Comparison of ENCODE assay signal across 27 cellular contexts in genomic region chr4:108215055-108215454, GRCh38. TPM values are rescaled to one million over a fixed set of nuclear protein-coding genes. Genes with fewer than 3 reads are reported as not detected.
DNase-seq lines count a peak whose midpoint lies in the region; ATAC-seq and TF ChIP-seq lines count a peak whose summit lies in the region.
"Had no signal": no experiment of that assay in that cellular context is flagged by ENCODE, and none has a peak within 500 bp of the region (broad histone marks: within the 10 kb centered on the region; RNA-seq: fewer than 3 reads in every experiment).

No MANE protein-coding gene starts in this region.

- H3K27ac ChIP-seq in MM.1S (ENCODE audit: low read length) (no peak overlapping the region), colonic mucosa (no peak overlapping the region), right lobe of liver (no peak overlapping the region), WERI-Rb-1 (no peak overlapping the region), ovary (no peak overlapping the region)
- no peak overlapping the region for H3K27ac ChIP-seq in naive thymus-derived CD4-positive, alpha-beta T cell (ENCODE audit: low read depth, low read length)
- H3K27ac ChIP-seq: PC-9, SJSA1 had no signal

- no peak overlapping the region for H3K4me2 ChIP-seq in MM.1S (ENCODE audit: low read depth, low read length)
- H3K4me2 ChIP-seq: GM23338, PC-9 had no signal

- no peaks in the 10 kb centered on the region for H3K9me3 Mint-ChIP-seq in Caco-2 (ENCODE audit: unreplicated experiment)
- peaks cover 0 to 6% (median 0%) of the 10 kb centered on the region in 11 donors for H3K9me3 Mint-ChIP-seq in naive thymus-derived CD4-positive, alpha-beta T cell
- H3K9me3 Mint-ChIP-seq: GM23338 had no signal

- no peaks in the 10 kb centered on the region for H3K79me2 ChIP-seq in MM.1S (ENCODE audit: low read length)

- H3K36me3 ChIP-seq in Caco-2 (ENCODE audit: control insufficient read depth, insufficient read depth, low read length) (no peaks in the 10 kb centered on the region), MM.1S (replicated peaks; ENCODE audit: insufficient read depth, low read length) (no peaks in the 10 kb centered on the region), colonic mucosa (no peaks in the 10 kb centered on the region), right lobe of liver (no peaks in the 10 kb centered on the region), WERI-Rb-1 (no peaks in the 10 kb centered on the region), ovary (no peaks in the 10 kb centered on the region)
- peaks cover 0 to 4% (median 0%) of the 10 kb centered on the region in 3 experiments for H3K36me3 ChIP-seq in naive thymus-derived CD4-positive, alpha-beta T cell (ENCODE audit: control insufficient read depth in 2 of 3, insufficient read depth in 3 of 3, low read length in 3 of 3)
- H3K36me3 ChIP-seq: SJSA1 had no signal

- no peaks in the 10 kb centered on the region for H4K20me1 ChIP-seq in MM.1S (ENCODE audit: insufficient read depth, low read length)

- TF ChIP-seq POLR2A in right lobe of liver (IDR thresholded peaks at IDR 0.05) (no peak), ovary (IDR thresholded peaks at IDR 0.05) (no peak)

- no TSS peak for BruUV-seq in Caco-2 (replicated peaks; lab: Mats Ljungman, UMichigan)

- H3K4me1 Mint-ChIP-seq in Caco-2 (ENCODE audit: low read depth, unreplicated experiment): peaks cover 12% of the 10 kb centered on the region
- peaks cover 3 to 46% (median 37%) of the 10 kb centered on the region in 7 donors for H3K4me1 Mint-ChIP-seq in naive thymus-derived CD4-positive, alpha-beta T cell
- H3K4me1 Mint-ChIP-seq: IgD-negative memory B cell had no signal

- H2AFZ ChIP-seq in MM.1S (ENCODE audit: low read length): 0 out of 2 replicates have a peak overlapping the region, but pooled peaks have one; percentile 22
- H2AFZ ChIP-seq: GM23338, PC-9 had no signal

- no peak overlapping the region for H3K4me3 Mint-ChIP-seq in Caco-2 (ENCODE audit: unreplicated experiment)
- H3K4me3 Mint-ChIP-seq in naive thymus-derived CD4-positive, alpha-beta T cell: no peak overlapping the region
- H3K4me3 Mint-ChIP-seq: GM23338, H9, IgD-negative memory B cell, T-cell had no signal

- POLR2A ChIA-PET in Caco-2 (lab: Charles Lee): no interaction called here
- POLR2A ChIA-PET in naive thymus-derived CD4-positive, alpha-beta T cell (lab: Charles Lee): interaction anchor here (1.7 kb wide), 1 partner anchor 10 kb away, joined by 5 read pairs; no protein-coding TSS in a partner anchor

- TF ChIP-seq EP300 in ovary (IDR thresholded peaks at IDR 0.05): no peak

- H3K36me3 Mint-ChIP-seq in Caco-2 (ENCODE audit: insufficient read depth, unreplicated experiment): no peaks in the 10 kb centered on the region
- H3K36me3 Mint-ChIP-seq in naive thymus-derived CD4-positive, alpha-beta T cell: peaks cover 6 to 41% (median 16%) of the 10 kb centered on the region in 5 donors
- H3K36me3 Mint-ChIP-seq: IgD-negative memory B cell had no signal

- no peaks in the 10 kb centered on the region for H3K27me3 ChIP-seq in Caco-2 (replicated peaks; ENCODE audit: control insufficient read depth, insufficient read depth, low read length)
- no peaks in the 10 kb centered on the region for H3K27me3 ChIP-seq in MM.1S (replicated peaks; ENCODE audit: insufficient read depth, low read length)
- no peaks in the 10 kb centered on the region for H3K27me3 ChIP-seq in colonic mucosa
- no peaks in the 10 kb centered on the region for H3K27me3 ChIP-seq in right lobe of liver
- H3K27me3 ChIP-seq in naive thymus-derived CD4-positive, alpha-beta T cell (ENCODE audit: control insufficient read depth in 2 of 2, insufficient read depth in 2 of 2, low read length in 2 of 2): no peaks in the 10 kb centered on the region
- no peaks in the 10 kb centered on the region for H3K27me3 ChIP-seq in WERI-Rb-1 (ENCODE audit: insufficient read depth, low read depth, severe bottlenecking)
- no peaks in the 10 kb centered on the region for H3K27me3 ChIP-seq in ovary
- H3K27me3 ChIP-seq: SJSA1 had no signal

- intact Hi-C loops in Caco-2 (cut with micrococcal nuclease; ENCODE audit: unreplicated experiment) (no loop called here), colonic mucosa (cut with DNase I) (no loop called here), right lobe of liver (cut with DNase I) (no loop called here), ovary (cut with DNase I) (no loop called here)
- intact Hi-C loops in naive thymus-derived CD4-positive, alpha-beta T cell (cut with micrococcal nuclease): no loop called here

- TF ChIP-seq CTCF in Caco-2 (IDR thresholded peaks at IDR 0.05; ENCODE audit: insufficient read depth in 1 of 2, low read depth in 1 of 2, low read length in 1 of 2, severe bottlenecking in 1 of 2, unreplicated experiment in 1 of 2) (no peak), MM.1S (IDR thresholded peaks at IDR 0.05; ENCODE audit: low read length) (no peak), colonic mucosa (IDR thresholded peaks at IDR 0.05) (no peak), right lobe of liver (IDR thresholded peaks at IDR 0.05) (no peak), WERI-Rb-1 (IDR thresholded peaks at IDR 0.05; ENCODE audit: low read depth, low read length) (no peak), ovary (IDR thresholded peaks at IDR 0.05) (no peak)

- 88% methylated on average over 2 of the region's 4 CpGs for WGBS in right lobe of liver (ENCODE audit: insufficient coverage, low coverage, low lambda C conversion rate, missing lambda C conversion rate)
- 93 to 97% (median 96%) methylated on average over 4 of the region's 4 CpGs for WGBS in ovary, 3 donors

- H3F3A ChIP-seq in MM.1S (ENCODE audit: insufficient read depth, low read length): no peaks in the 10 kb centered on the region

- H3K9me3 ChIP-seq in Caco-2 (0 out of 2 replicates have a peak, but pooled peaks cover 3% of the 10 kb centered on the region), MM.1S (replicated peaks; ENCODE audit: insufficient read depth, low read length) (no peaks in the 10 kb centered on the region), colonic mucosa (no peaks in the 10 kb centered on the region), right lobe of liver (no peaks in the 10 kb centered on the region), WERI-Rb-1 (ENCODE audit: severe bottlenecking) (peaks cover 2% of the 10 kb centered on the region), ovary (no peaks in the 10 kb centered on the region)
- H3K9me3 ChIP-seq in naive thymus-derived CD4-positive, alpha-beta T cell (ENCODE audit: control insufficient read depth in 2 of 3, low read length in 3 of 3): no peaks in the 10 kb centered on the region
- H3K9me3 ChIP-seq: SJSA1 had no signal

- CTCF ChIA-PET in Caco-2 (lab: Charles Lee): no interaction called here
- CTCF ChIA-PET in naive thymus-derived CD4-positive, alpha-beta T cell (lab: Charles Lee): interaction anchor here (0.5 kb wide), 1 partner anchor 1487 kb away, joined by 3 read pairs; no protein-coding TSS in a partner anchor

- H3K9ac ChIP-seq in MM.1S (ENCODE audit: low read length) (no peak overlapping the region), colonic mucosa (ENCODE audit: low read depth in 2 of 2, low read length in 2 of 2) (no peak overlapping the region)

- no peaks in the 10 kb centered on the region for H3K27me3 Mint-ChIP-seq in Caco-2 (ENCODE audit: insufficient read depth, unreplicated experiment)
- no peaks in the 10 kb centered on the region for H3K27me3 Mint-ChIP-seq in naive thymus-derived CD4-positive, alpha-beta T cell
- H3K27me3 Mint-ChIP-seq: IgD-negative memory B cell, T-cell had no signal

- H3K27ac Mint-ChIP-seq in Caco-2 (ENCODE audit: unreplicated experiment): peak overlapping the region; percentile 55
- H3K27ac Mint-ChIP-seq in naive thymus-derived CD4-positive, alpha-beta T cell: peak overlapping the region in 1 of 9 donors; percentile 9
- H3K27ac Mint-ChIP-seq: H9, T-cell had no signal

- H3K9me2 ChIP-seq in MM.1S (replicated peaks; ENCODE audit: insufficient read depth, low read length): no peaks in the 10 kb centered on the region

- peaks cover 13% of the 10 kb centered on the region for H3K4me1 ChIP-seq in Caco-2
- peaks cover 16% of the 10 kb centered on the region for H3K4me1 ChIP-seq in MM.1S (ENCODE audit: low read length)
- no peaks in the 10 kb centered on the region for H3K4me1 ChIP-seq in colonic mucosa
- no peaks in the 10 kb centered on the region for H3K4me1 ChIP-seq in right lobe of liver
- peaks cover 0 to 4% of the 10 kb centered on the region in 2 donors for H3K4me1 ChIP-seq in naive thymus-derived CD4-positive, alpha-beta T cell (ENCODE audit: control insufficient read depth in 2 of 2, insufficient read depth in 2 of 2, low read length in 2 of 2)
- no peaks in the 10 kb centered on the region for H3K4me1 ChIP-seq in ovary (ENCODE audit: insufficient read depth)

- ATAC-seq in right lobe of liver: peak in 3 of 4 donors; percentile 12 to 88 (median 53)
- ATAC-seq in naive thymus-derived CD4-positive, alpha-beta T cell: no peak
- no peak for ATAC-seq in GM18907 (IDR thresholded peaks at IDR 0.05; ENCODE audit: unreplicated experiment)
- ATAC-seq: GM23338, T-cell had no signal

- peak in 1 of 2 experiments; percentile 41 for DNase-seq in Caco-2
- no peak for DNase-seq in MM.1S
- peak; percentile 21 for DNase-seq in colonic mucosa
- no peak for DNase-seq in right lobe of liver
- DNase-seq in naive thymus-derived CD4-positive, alpha-beta T cell: no peak
- no peak for DNase-seq in WERI-Rb-1
- DNase-seq in ovary: no peak
- DNase-seq: DMS79; EL; GDM1; H9; MV-4-11; NCI-H1105 treated with DMSO at 0.1 percent for 48 hours; NCI-H146; NCI-H1930; NCI-H2107; NCI-H524; NCI-H748 treated with DMSO at 0.1 percent for 48 hours; NK-92 treated with Interleukin-12 subunit alpha and Interleukin-12 subunit beta, amount 100 ng/mL, for 24 hours; PC-9; Right ventricle myocardium superior; RPMI8226; T-cell had no signal

- H3K4me3 ChIP-seq in Caco-2 (ENCODE audit: low read depth, low read length): no peak overlapping the region
- no peak overlapping the region for H3K4me3 ChIP-seq in MM.1S (ENCODE audit: low read length)
- H3K4me3 ChIP-seq in colonic mucosa: no peak overlapping the region
- H3K4me3 ChIP-seq in right lobe of liver: no peak overlapping the region
- H3K4me3 ChIP-seq in naive thymus-derived CD4-positive, alpha-beta T cell (ENCODE audit: low read length): no peak overlapping the region
- H3K4me3 ChIP-seq in WERI-Rb-1 (ENCODE audit: low read depth, low read length): no peak overlapping the region
- H3K4me3 ChIP-seq in ovary: no peak overlapping the region
- H3K4me3 ChIP-seq: GM23338, PC-9, SJSA1 had no signal

RNA-seq across cellular contexts. Expression of gene LEF1, which starts 46.3 kb away (rescaled TPM):
- total RNA-seq in Caco-2 (2022): 19.3 and 22.3 TPM in 2 replicates
- total RNA-seq in colonic mucosa: 1 to 10 TPM; 2.1 to 3.4 TPM
- under 1 TPM in 5 of 6 experiments, not detected in 1; 0.19 to 0.66 (median 0.42) TPM for total RNA-seq in right lobe of liver
- total RNA-seq in naive thymus-derived CD4-positive, alpha-beta T cell: 100 to 1,000 TPM; 270 to 830 (median 674) TPM
- polyA plus RNA-seq in naive thymus-derived CD4-positive, alpha-beta T cell: 100 to 1,000 TPM; 637 to 928 TPM
- total RNA-seq in ovary: 10 to 100 TPM in 1 of 7 donors, 1 to 10 TPM in 6; 1.8 to 30.1 (median 6.0) TPM
- 10 to 100 TPM in 1 of 2 donors, 1 to 10 TPM in 1; 5.0 to 18.3 TPM for polyA plus RNA-seq in ovary

Comparison
In these comparisons a context has a peak if more than half of its experiments do, and no peak if none do; other contexts are left out.
1. ATAC-seq: peak in right lobe of liver (3 of 4); none in naive thymus-derived CD4-positive, alpha-beta T cell (single experiment) and GM18907 (single experiment).
2. RNA of gene LEF1, which starts 46.3 kb away (total RNA-seq): 270 to 830 TPM in naive thymus-derived CD4-positive, alpha-beta T cell; 19.3 to 22.3 TPM in Caco-2, 1.8 to 30.1 TPM in ovary, 2.1 to 3.4 TPM in colonic mucosa and 0.19 to 0.66 TPM in right lobe of liver; every median in the first group is over 4 times any median in the second.